8 cellular contexts compared by ENCODE assay signal in the genomic region with DNA sequence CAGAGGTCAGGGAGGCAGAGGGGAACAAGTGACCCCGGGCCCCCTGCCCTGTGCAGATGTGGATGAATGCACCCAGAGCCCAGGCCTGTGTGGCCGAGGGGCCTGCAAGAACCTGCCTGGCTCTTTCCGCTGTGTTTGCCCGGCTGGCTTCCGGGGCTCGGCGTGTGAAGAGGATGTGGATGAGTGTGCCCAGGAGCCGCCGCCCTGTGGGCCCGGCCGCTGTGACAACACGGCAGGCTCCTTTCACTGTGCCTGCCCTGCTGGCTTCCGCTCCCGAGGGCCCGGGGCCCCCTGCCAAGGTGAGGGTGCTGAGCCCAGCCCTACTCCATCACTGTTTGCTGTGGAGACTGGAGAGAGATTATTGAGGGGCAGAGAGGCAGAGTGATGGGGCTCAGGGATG. TPM values are rescaled to one million over a fixed set of nuclear protein-coding genes. Genes with fewer than 3 reads are reported as not detected.
DNase-seq lines count a peak whose midpoint lies in the region; ATAC-seq and TF ChIP-seq lines count a peak whose summit lies in the region.

No MANE protein-coding gene starts in this region.

- H3K27me3 Mint-ChIP-seq in dendritic cell treated with granulocyte-macrophage colony-stimulating factor and Interleukin-4, amounts not matched to agents 40 ng/mL and 50 ng/mL, for 4 days = peaks cover 67% of the 10 kb centered on the region

- H2AFZ ChIP-seq in PC-3 (ENCODE audit: low read length) (peak overlapping the region; percentile 30; the same call in 1 of the 2 replicates), osteoblast (ENCODE audit: low read length) (no peak overlapping the region)

- intact Hi-C loops in PC-3 (cut with micrococcal nuclease) = no loop called here
- intact Hi-C loops in dendritic cell treated with granulocyte-macrophage colony-stimulating factor and Interleukin-4, amounts not matched to agents 40 ng/mL and 50 ng/mL, for 4 days (cut with micrococcal nuclease) = loop anchor here (5.0 kb wide), 1 partner anchor 39 kb away; no protein-coding TSS in a partner anchor

- H4K20me1 ChIP-seq in PC-3 (ENCODE audit: low read length) (no peaks in the 10 kb centered on the region), osteoblast (ENCODE audit: insufficient read depth, low read length) (no peaks in the 10 kb centered on the region)

- peak overlapping the region; percentile 73 for H3K27ac Mint-ChIP-seq in dendritic cell treated with granulocyte-macrophage colony-stimulating factor and Interleukin-4, amounts not matched to agents 40 ng/mL and 50 ng/mL, for 4 days

- H3K79me2 ChIP-seq in PC-3 (ENCODE audit: low read length) (no peaks in the 10 kb centered on the region), osteoblast (ENCODE audit: insufficient read depth, low read length) (no peaks in the 10 kb centered on the region)

- H3K9ac ChIP-seq in PC-3 (ENCODE audit: low read length) = no peak overlapping the region

- H3K36me3 ChIP-seq in PC-3 (ENCODE audit: low read depth, low read length) (no peaks in the 10 kb centered on the region), osteoblast (ENCODE audit: insufficient read depth, low read length) (no peaks in the 10 kb centered on the region)

- POLR2A ChIA-PET in PC-3 (lab: Charles Lee; ENCODE audit: unreplicated experiment) = no interaction called here

- BruUV-seq in PC-3 (replicated peaks; lab: Mats Ljungman, UMichigan) = no TSS peak

- H3K9me2 ChIP-seq in PC-3 (replicated peaks; ENCODE audit: low read length) = no peaks in the 10 kb centered on the region

- TF ChIP-seq CTCF in PC-3 (conservative IDR thresholded peaks at IDR 0.05; ENCODE audit: low read depth, low read length) (no peak), osteoblast (IDR thresholded peaks at IDR 0.05; ENCODE audit: extremely low read depth, low read depth, low read length) (no peak)

- H3K27me3 ChIP-seq in PC-3 (ENCODE audit: low read length) = no peaks in the 10 kb centered on the region
- no peaks in the 10 kb centered on the region for H3K27me3 ChIP-seq in osteoblast (ENCODE audit: insufficient read depth, low read length)

- H3K9me3 Mint-ChIP-seq in dendritic cell treated with granulocyte-macrophage colony-stimulating factor and Interleukin-4, amounts not matched to agents 40 ng/mL and 50 ng/mL, for 4 days = no peaks in the 10 kb centered on the region

- peaks cover 18% of the 10 kb centered on the region for H3K4me1 ChIP-seq in PC-3 (ENCODE audit: insufficient read depth, low read length)
- H3K4me1 ChIP-seq in osteoblast (ENCODE audit: insufficient read depth, low read length) = peaks cover 9% of the 10 kb centered on the region

- H3K4me3 ChIP-seq in PC-3 (ENCODE audit: low read length) (no peak overlapping the region), osteoblast (ENCODE audit: insufficient read depth, low read length) (no peak overlapping the region)

- DNase-seq in DMS153 treated with DMSO at 0.1 percent for 48 hours (lab: John Stamatoyannopoulos, UW; ENCODE audit: unreplicated experiment) (peak; percentile 67), PC-3 (peak; percentile 54), osteoblast (ENCODE audit: insufficient read length, low spot score, missing footprints) (peak; percentile 80), iPS-NIHi11 (ENCODE audit: low spot score) (no peak)
- DNase-seq in effector CD4-positive, alpha-beta T cell = no peak

- peak overlapping the region; percentile 39; the same call in 1 of the 2 replicates for H3K4me2 ChIP-seq in PC-3 (ENCODE audit: low read length)
- H3K4me2 ChIP-seq in osteoblast (ENCODE audit: insufficient read depth, low read length) = no peak overlapping the region

- no peaks in the 10 kb centered on the region for H3F3A ChIP-seq in PC-3 (ENCODE audit: low read length, unreplicated experiment)

- H3K27ac ChIP-seq in PC-3 (ENCODE audit: low read length) (peak overlapping the region; percentile 45), osteoblast (ENCODE audit: low read depth, low read length) (no peak overlapping the region)

- H3K4me3 Mint-ChIP-seq in dendritic cell treated with granulocyte-macrophage colony-stimulating factor and Interleukin-4, amounts not matched to agents 40 ng/mL and 50 ng/mL, for 4 days = peak overlapping the region; percentile 28

- H3K9me3 ChIP-seq in PC-3 (ENCODE audit: low read length) (no peaks in the 10 kb centered on the region), osteoblast (ENCODE audit: low read depth, low read length) (no peaks in the 10 kb centered on the region)

- ATAC-seq in PC-3 (peak; percentile 85), HG03045 (IDR thresholded peaks at IDR 0.05; ENCODE audit: unreplicated experiment) (no peak), HG02884 (IDR thresholded peaks at IDR 0.05; ENCODE audit: unreplicated experiment) (no peak)

- H3K4me1 Mint-ChIP-seq in dendritic cell treated with granulocyte-macrophage colony-stimulating factor and Interleukin-4, amounts not matched to agents 40 ng/mL and 50 ng/mL, for 4 days (ENCODE audit: low read depth) = peaks cover 81% of the 10 kb centered on the region

- CTCF ChIA-PET in PC-3 (lab: Charles Lee) = no interaction called here

- H3K36me3 Mint-ChIP-seq in dendritic cell treated with granulocyte-macrophage colony-stimulating factor and Interleukin-4, amounts not matched to agents 40 ng/mL and 50 ng/mL, for 4 days (ENCODE audit: low read depth) = peaks cover 12% of the 10 kb centered on the region

RNA-seq across cellular contexts. Expression of a gene that starts 9.9 kb away (rescaled TPM):
- total RNA-seq in PC-3 (2014; rRNA removed) (8.9 and 16.7 TPM in 2 replicates), osteoblast (13.6 and 16.6 TPM in 2 replicates)

RNA-seq across cellular contexts. Expression of a gene that starts 34.4 kb away (rescaled TPM):
- total RNA-seq in PC-3 (2014; rRNA removed) (43.0 and 63.2 TPM in 2 replicates), osteoblast (16.3 and 18.9 TPM in 2 replicates)

Comparison
In these comparisons a context has a peak if more than half of its experiments do, and no peak if none do; other contexts are left out.
1. DNase-seq: peak in DMS153 treated with DMSO at 0.1 percent for 48 hours (single experiment), PC-3 (single experiment) and osteoblast (single experiment); none in iPS-NIHi11 (single experiment) and effector CD4-positive, alpha-beta T cell (single experiment).